ENCODE assay signal across 8 cellular contexts in genomic region chr12:116533343-116534248, GRCh38. TPM values are rescaled to one million over a fixed set of nuclear protein-coding genes. Genes with fewer than 3 reads are reported as not detected.
A peak's percentile ranks its signal among the peaks of the same experiment; 100 is the strongest.
DNase-seq lines count a peak whose midpoint lies in the region; ATAC-seq and TF ChIP-seq lines count a peak whose summit lies in the region.

No MANE protein-coding gene starts in this region.

- H3K36me3 Mint-ChIP-seq in activated CD4-positive, alpha-beta T cell treated with anti-CD3 and anti-CD28 coated beads, Interleukin-2, amount 10 ng/mL, durations not matched to agents 24 days and 14 days (ENCODE audit: low read depth): peaks cover 2% of the 10 kb centered on the region

- H3K36me3 ChIP-seq in colonic mucosa: no peaks in the 10 kb centered on the region

- H3K4me1 ChIP-seq in colonic mucosa: peaks cover 8% of the 10 kb centered on the region

- TF ChIP-seq CTCF in GM13977 (IDR thresholded peaks at IDR 0.05; ENCODE audit: extremely low read depth, insufficient read depth, missing control alignments) (no peak), colonic mucosa (IDR thresholded peaks at IDR 0.05) (no peak)

- H3K4me3 Mint-ChIP-seq in activated CD4-positive, alpha-beta T cell treated with anti-CD3 and anti-CD28 coated beads, Interleukin-2, amount 10 ng/mL, durations not matched to agents 24 days and 14 days: peak overlapping the region; percentile 91

- intact Hi-C loops in activated CD4-positive, alpha-beta T cell treated with anti-CD3 and anti-CD28 coated beads, Interleukin-2, amount 10 ng/mL, durations not matched to agents 24 days and 14 days (cut with micrococcal nuclease): loop anchor here (1.0 to 5.0 kb wide), 2 partner anchors 26 to 59 kb away; partner anchors contain the start of gene MAP1LC3B2
- intact Hi-C loops in colonic mucosa (cut with DNase I): no loop called here

- peaks cover 9% of the 10 kb centered on the region for H3K27me3 Mint-ChIP-seq in activated CD4-positive, alpha-beta T cell treated with anti-CD3 and anti-CD28 coated beads, Interleukin-2, amount 10 ng/mL, durations not matched to agents 24 days and 14 days

- H3K9me3 Mint-ChIP-seq in activated CD4-positive, alpha-beta T cell treated with anti-CD3 and anti-CD28 coated beads, Interleukin-2, amount 10 ng/mL, durations not matched to agents 24 days and 14 days: no peaks in the 10 kb centered on the region

- H3K4me1 Mint-ChIP-seq in activated CD4-positive, alpha-beta T cell treated with anti-CD3 and anti-CD28 coated beads, Interleukin-2, amount 10 ng/mL, durations not matched to agents 24 days and 14 days: peaks cover 36% of the 10 kb centered on the region

- no peak overlapping the region for H3K27ac ChIP-seq in colonic mucosa

- H3K4me3 ChIP-seq in colonic mucosa: peak overlapping the region; percentile 44

- no peaks in the 10 kb centered on the region for H3K27me3 ChIP-seq in colonic mucosa

- peak; percentile 86 for DNase-seq in GM13977 (ENCODE audit: low spot score)
- peak; percentile 57 for DNase-seq in NCI-H460 (ENCODE audit: extremely low read depth, low read depth)
- DNase-seq in activated CD4-positive, alpha-beta T cell treated with anti-CD3 and anti-CD28 coated beads, Interleukin-2, amount 10 ng/mL, durations not matched to agents 24 days and 14 days: peak; percentile 92
- peak; percentile 89 for DNase-seq in colonic mucosa
- DNase-seq in left lobe of liver (ENCODE audit: low spot score): peak; percentile 68
- DNase-seq in stimulated activated CD4-positive, alpha-beta T cell treated with anti-CD3 and anti-CD28 coated beads, Interleukin-2, amount 100 ng/mL, for 24 hours: peak; percentile 81 to 84

- H3K9me3 ChIP-seq in colonic mucosa: no peaks in the 10 kb centered on the region

- H3K9ac ChIP-seq in colonic mucosa (ENCODE audit: low read depth in 2 of 2, low read length in 2 of 2): peak overlapping the region in 1 of 2 donors; percentile 22

- in situ Hi-C loops in GM13977 (cut with MboI; ENCODE audit: low pct_unique_long_range_greater_than_20kb, low sequenced_read_pairs, unreplicated experiment): no loop called here

- ATAC-seq in HG03095 (IDR thresholded peaks at IDR 0.05; ENCODE audit: unreplicated experiment): peak; percentile 49
- peak; percentile 83 for ATAC-seq in left lobe of liver
- no peak for ATAC-seq in HG02623 (IDR thresholded peaks at IDR 0.05; ENCODE audit: unreplicated experiment)

- peak overlapping the region; percentile 67 for H3K27ac Mint-ChIP-seq in activated CD4-positive, alpha-beta T cell treated with anti-CD3 and anti-CD28 coated beads, Interleukin-2, amount 10 ng/mL, durations not matched to agents 24 days and 14 days

RNA-seq across cellular contexts. Expression of gene MAP1LC3B2, which starts 25.6 kb away (rescaled TPM):
- total RNA-seq in NCI-H460 (2014; rRNA removed; shearing (Covaris generic)): 0.97 TPM in 1 of 2 replicates, not detected in the other
- polyA plus RNA-seq in NCI-H460 (2014; cell fraction: nucleus; rRNA removed): not detected in 2 replicates
- total RNA-seq in activated CD4-positive, alpha-beta T cell treated with anti-CD3 and anti-CD28 coated beads, Interleukin-2, amount 10 ng/mL, durations not matched to agents 24 days and 14 days: 0.68 TPM in 1 of 2 replicates, not detected in the other
- total RNA-seq in colonic mucosa (1 to 10 TPM in 1 of 2 donors, under 1 TPM in 1; 0.93 to 1.2 TPM), left lobe of liver (not detected)
